8 cellular contexts compared by ENCODE assay signal in the genomic region with DNA sequence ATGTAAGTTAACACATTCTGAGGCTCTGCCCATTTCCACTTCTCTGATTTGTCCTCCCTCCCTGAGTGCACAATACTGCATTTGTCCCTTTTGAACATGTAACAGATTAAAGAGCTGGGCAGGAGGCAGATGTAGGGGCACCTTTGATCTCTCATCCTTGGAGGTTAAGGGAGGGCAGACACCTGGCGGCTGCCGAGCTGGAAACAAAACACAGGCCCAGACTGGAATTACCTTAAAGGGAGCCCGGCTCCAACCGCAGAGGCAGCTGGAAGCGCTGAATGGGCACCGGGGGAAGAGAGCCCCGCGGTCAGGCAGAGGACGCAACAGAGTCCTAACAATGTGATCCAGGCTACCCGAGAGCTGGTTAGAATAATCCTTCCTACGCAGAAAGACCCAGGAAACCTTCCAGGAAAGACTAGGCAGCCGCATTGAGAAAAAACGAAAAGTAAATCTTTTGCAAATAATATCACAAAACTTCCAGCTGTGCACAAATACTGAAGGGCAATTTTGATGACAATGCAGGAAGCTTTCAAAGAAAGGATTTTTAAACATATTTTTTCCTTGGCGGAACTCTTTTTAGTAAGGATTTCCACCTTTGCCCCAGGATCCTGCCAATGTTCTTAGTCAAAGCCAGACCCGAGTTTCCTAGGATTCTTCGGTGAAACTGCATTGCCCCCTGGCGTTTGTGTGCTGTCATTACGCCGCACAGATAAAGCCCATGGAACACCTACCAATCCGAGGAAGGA.
DNase-seq lines count a peak whose midpoint lies in the region; ATAC-seq and TF ChIP-seq lines count a peak whose summit lies in the region.

No MANE protein-coding gene starts in this region.

- peak overlapping the region; percentile 33 to 85 (median 71) for H3K27ac ChIP-seq in adrenal gland
- peak overlapping the region; percentile 65 for H3K27ac ChIP-seq in left ventricle myocardium inferior (replicated peaks)

- peak overlapping the region; percentile 85 for H3K27ac Mint-ChIP-seq in type B pancreatic cell

- H3K27me3 ChIP-seq in adrenal gland (no peaks in the 10 kb centered on the region), left ventricle myocardium inferior (ENCODE audit: low read depth) (no peaks in the 10 kb centered on the region)

- DNase-seq in AML-193 (lab: John Stamatoyannopoulos, UW) (peak; percentile 58 to 63), NCI-H1092 (lab: John Stamatoyannopoulos, UW) (peak; percentile 70), SW480 (ENCODE audit: low spot score) (peak; percentile 100), adrenal gland (peak; percentile 77 to 94 (median 87)), left ventricle myocardium inferior (peak; percentile 75), posterior vena cava (ENCODE audit: low spot score) (peak; percentile 93), type B pancreatic cell (ENCODE audit: extremely low spot score, unreplicated experiment) (peak; percentile 81)

- no peaks in the 10 kb centered on the region for H3K36me3 Mint-ChIP-seq in type B pancreatic cell

- peak; percentile 46 for ATAC-seq in GM21360 (IDR thresholded peaks at IDR 0.05; ENCODE audit: unreplicated experiment)

- H3K4me3 Mint-ChIP-seq in type B pancreatic cell, result peak overlapping the region; percentile 83

- H3K4me1 ChIP-seq in adrenal gland (replicated peaks in 1 of 2) (peaks cover 7 to 13% of the 10 kb centered on the region in 2 donors), left ventricle myocardium inferior (peaks cover 7% of the 10 kb centered on the region)

- TF ChIP-seq CTCF in adrenal gland (IDR thresholded peaks at IDR 0.05), result peak; percentile 90 to 98 (median 98)
- TF ChIP-seq CTCF in left ventricle myocardium inferior (IDR thresholded peaks at IDR 0.05; ENCODE audit: borderline replicate concordance), result peak; percentile 98
- TF ChIP-seq CTCF in type B pancreatic cell (conservative IDR thresholded peaks at IDR 0.05), result peak; percentile 92

- WGBS in adrenal gland, 4 donors, result 12 to 17% (median 15%) methylated on average over 20 of the region's 20 CpGs

- H3K9me3 ChIP-seq in adrenal gland (replicated peaks in 1 of 3) (no peaks in the 10 kb centered on the region), left ventricle myocardium inferior (replicated peaks) (no peaks in the 10 kb centered on the region)

- peak overlapping the region in 1 of 4 donors; percentile 14 for H3K4me3 ChIP-seq in adrenal gland
- H3K4me3 ChIP-seq in left ventricle myocardium inferior, result peak overlapping the region; percentile 53

- no peaks in the 10 kb centered on the region for H3K9me3 Mint-ChIP-seq in type B pancreatic cell

- no peaks in the 10 kb centered on the region for H3K27me3 Mint-ChIP-seq in type B pancreatic cell

- H3K36me3 ChIP-seq in adrenal gland (replicated peaks in 1 of 2), result no peaks in the 10 kb centered on the region
- no peaks in the 10 kb centered on the region for H3K36me3 ChIP-seq in left ventricle myocardium inferior

- peaks cover 34% of the 10 kb centered on the region for H3K4me1 Mint-ChIP-seq in type B pancreatic cell (ENCODE audit: unreplicated experiment)

- TF ChIP-seq POLR2A in adrenal gland (IDR thresholded peaks at IDR 0.05), result peak in 1 of 2 donors; percentile 22

- intact Hi-C loops in adrenal gland (cut with DNase I), result loop anchor here (5.0 to 10.0 kb wide), 4 partner anchors 71 to 384 kb away; partner anchors contain the start of gene TGIF1 (in 1 of the 2)
- intact Hi-C loops in left ventricle myocardium inferior (cut with micrococcal nuclease), result loop anchor here (2.0 to 10.0 kb wide), 3 partner anchors 74 to 385 kb away; no protein-coding TSS in a partner anchor
- intact Hi-C loops in posterior vena cava (cut with DNase I), result loop anchor here (1.0 to 10.0 kb wide), 4 partner anchors 71 to 384 kb away; partner anchors contain the start of gene TGIF1 (in 2 of the 2)
